Comparison of ENCODE assay signal across 20 cellular contexts in the genomic region with DNA sequence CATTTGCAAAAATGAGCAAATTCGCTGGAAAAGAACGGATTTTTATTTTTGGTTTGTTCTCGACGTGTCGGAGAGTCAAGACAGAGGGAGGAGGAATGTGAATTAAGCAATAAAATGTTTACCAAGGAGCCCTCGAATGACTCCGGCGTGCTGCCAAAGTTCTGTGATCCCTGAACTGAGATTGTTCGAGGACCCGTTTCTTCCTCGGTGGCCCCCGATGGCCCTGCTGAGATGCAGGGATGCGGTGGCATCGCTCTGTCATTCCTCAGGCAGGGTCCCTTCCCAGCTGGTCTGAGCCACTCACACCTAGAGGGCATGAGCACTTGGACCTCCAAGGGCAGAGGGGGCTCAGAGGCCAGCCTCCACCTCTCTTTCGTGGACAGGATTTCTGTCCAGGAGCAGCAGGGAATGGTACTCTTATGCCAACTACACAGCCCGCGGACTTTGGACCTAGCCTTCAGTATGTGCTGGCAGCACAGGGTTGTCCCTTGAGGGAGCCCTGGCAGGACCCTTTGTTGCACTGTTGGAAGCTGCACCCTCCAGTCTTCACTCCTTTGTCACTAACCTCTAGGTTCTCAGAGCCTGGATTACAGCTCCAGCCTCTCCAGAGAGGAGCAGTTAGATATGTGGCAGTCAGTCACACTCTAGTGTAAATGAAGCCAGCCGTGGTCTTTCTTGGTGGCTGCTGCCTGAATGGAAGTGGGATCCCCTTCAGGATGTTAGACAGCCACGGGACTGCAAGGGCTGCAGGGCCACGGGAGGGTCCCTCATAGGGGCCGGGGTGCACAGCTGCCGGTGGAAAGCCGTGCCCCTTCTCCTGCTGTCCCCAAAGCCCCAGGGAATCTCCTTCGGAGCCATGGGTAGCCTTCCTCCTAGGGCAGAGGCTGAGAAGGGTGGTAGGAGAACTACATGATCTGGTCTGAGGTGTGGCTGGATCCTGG.
A peak's percentile ranks its signal among the peaks of the same experiment; 100 is the strongest.
DNase-seq lines count a peak whose midpoint lies in the region; ATAC-seq and TF ChIP-seq lines count a peak whose summit lies in the region.
"Had no signal": no experiment of that assay in that cellular context is flagged by ENCODE, and none has a peak within 500 bp of the region (broad histone marks: within the 10 kb centered on the region; RNA-seq: fewer than 3 reads in every experiment).

No MANE protein-coding gene starts in this region.

- CTCF ChIA-PET in WTC11 (lab: Charles Lee), result interaction anchor here (0.6 kb wide), 1 partner anchor 189 kb away, joined by 3 read pairs; no protein-coding TSS in a partner anchor

- intact Hi-C loops in Right ventricle myocardium superior (cut with DNase I), result no loop called here
- intact Hi-C loops in Right ventricle myocardium inferior (cut with DNase I), result no loop called here
- intact Hi-C loops in heart right ventricle (cut with DNase I), result loop anchor here in 1 of 10 donors (10.0 kb wide), 1 partner anchor 106 kb away; the partner anchor contains the start of gene ANO1
- intact Hi-C loops in lower lobe of right lung (cut with DNase I), result no loop called here
- intact Hi-C loops in vagina (cut with DNase I), result no loop called here

- H3K4me3 ChIP-seq in heart right ventricle (no peak overlapping the region), lower lobe of right lung (no peak overlapping the region), vagina (no peak overlapping the region)
- H3K4me3 ChIP-seq: stomach had no signal

- H3K9me3 ChIP-seq in heart right ventricle, result no peaks in the 10 kb centered on the region
- H3K9me3 ChIP-seq in lower lobe of right lung, result no peaks in the 10 kb centered on the region
- no peaks in the 10 kb centered on the region for H3K9me3 ChIP-seq in vagina
- H3K9me3 ChIP-seq: stomach had no signal

- no peak overlapping the region for H3K27ac Mint-ChIP-seq in WTC11
- H3K27ac Mint-ChIP-seq: activated CD4-positive, alpha-beta T cell treated with anti-CD3 and anti-CD28 coated beads, Interleukin-2, amount 10 ng/mL, durations not matched to agents 24 days and 14 days; B cell; T-helper 17 cell had no signal

- H3K4me1 ChIP-seq in heart right ventricle (peaks cover 0 to 8% (median 0%) of the 10 kb centered on the region in 9 donors), lower lobe of right lung (peaks cover 23% of the 10 kb centered on the region), vagina (no peaks in the 10 kb centered on the region)

- DNase-seq in Right ventricle myocardium superior (peak; percentile 57), Right ventricle myocardium inferior (ENCODE audit: missing footprints) (no peak), heart right ventricle (peak in 1 of 2 donors; percentile 55), lower lobe of right lung (peak; percentile 72), WTC11 (ENCODE audit: low spot score) (no peak), vagina (ENCODE audit: extremely low spot score in 2 of 2) (no peak), activated gamma-delta T cell (lab: John Stamatoyannopoulos, UW) (no peak)
- DNase-seq: activated CD4-positive, alpha-beta T cell treated with anti-CD3 and anti-CD28 coated beads, Interleukin-2, amount 10 ng/mL, durations not matched to agents 24 days and 14 days; activated naive CD4-positive, alpha-beta T cell treated with anti-CD3 and anti-CD28 coated beads, Interleukin-2, amount 50 U/mL, for 16 hours; central memory CD4-positive, alpha-beta T cell; head of caudate nucleus; NCI-H1092; NCI-H187; NCI-H526; stomach; T-helper 17 cell; trophoblast cell had no signal

- H3K27me3 Mint-ChIP-seq in WTC11 (ENCODE audit: low read depth), result no peaks in the 10 kb centered on the region; the same call in 1 of the 2 replicates

- H3K36me3 Mint-ChIP-seq in WTC11, result no peaks in the 10 kb centered on the region

- H3K27me3 ChIP-seq in heart right ventricle, result peaks cover 0 to 29% (median 9%) of the 10 kb centered on the region in 7 donors
- H3K27me3 ChIP-seq in lower lobe of right lung (ENCODE audit: low read depth), result no peaks in the 10 kb centered on the region
- no peaks in the 10 kb centered on the region for H3K27me3 ChIP-seq in vagina

- no peak overlapping the region for H3K4me3 Mint-ChIP-seq in WTC11
- H3K4me3 Mint-ChIP-seq: T-helper 17 cell had no signal

- WGBS in heart right ventricle, 2 donors, result 80 to 84% methylated on average over 24 of the region's 24 CpGs

- ATAC-seq in Right ventricle myocardium superior (ENCODE audit: poor library complexity) (no peak), Right ventricle myocardium inferior (no peak), heart right ventricle (peak in 5 of 8 donors; percentile 14 to 37 (median 23)), lower lobe of right lung (peak; percentile 24 to 35), WTC11 (no peak), HG03342 (IDR thresholded peaks at IDR 0.05; ENCODE audit: unreplicated experiment) (no peak)
- ATAC-seq: left colon, T-helper 17 cell had no signal

- TF ChIP-seq CTCF in heart right ventricle (IDR thresholded peaks at IDR 0.05) (no peak), lower lobe of right lung (IDR thresholded peaks at IDR 0.05) (no peak), WTC11 (IDR thresholded peaks at IDR 0.05) (no peak), vagina (IDR thresholded peaks at IDR 0.05) (no peak)

- H3K4me1 Mint-ChIP-seq in WTC11, result peaks cover 41% of the 10 kb centered on the region
- H3K4me1 Mint-ChIP-seq: T-helper 17 cell had no signal

- H3K9me3 Mint-ChIP-seq in WTC11, result no peaks in the 10 kb centered on the region
- H3K9me3 Mint-ChIP-seq: activated CD4-positive, alpha-beta T cell treated with anti-CD3 and anti-CD28 coated beads, Interleukin-2, amount 10 ng/mL, durations not matched to agents 24 days and 14 days had no signal

- TF ChIP-seq POLR2A in vagina (IDR thresholded peaks at IDR 0.05), result no peak

- H3K27ac ChIP-seq in heart right ventricle, result peak overlapping the region in 6 of 10 donors; percentile 2 to 62 (median 48)
- peak overlapping the region; percentile 65 for H3K27ac ChIP-seq in lower lobe of right lung
- no peak overlapping the region for H3K27ac ChIP-seq in vagina
- H3K27ac ChIP-seq: stomach had no signal

- POLR2A ChIA-PET in WTC11 (lab: Charles Lee), result no interaction called here

- no peaks in the 10 kb centered on the region for H3K36me3 ChIP-seq in heart right ventricle
- H3K36me3 ChIP-seq in lower lobe of right lung, result no peaks in the 10 kb centered on the region
- no peaks in the 10 kb centered on the region for H3K36me3 ChIP-seq in vagina
- H3K36me3 ChIP-seq: stomach had no signal

TF ChIP-seq in WTC11, 78 proteins besides CTCF, POLR2A, EP300 and RAD21 (continues in another document):
- TF ChIP-seq ZNF512 (CRISPR knock-in tag; IDR thresholded peaks at IDR 0.05; ENCODE audit: borderline replicate concordance) (no peak), MYBL2 (CRISPR knock-in tag; IDR thresholded peaks at IDR 0.05) (no peak), SMAD4 (CRISPR knock-in tag; IDR thresholded peaks at IDR 0.05) (no peak), HMGA2 (CRISPR knock-in tag; IDR thresholded peaks at IDR 0.05) (no peak), ZNF532 (CRISPR knock-in tag; IDR thresholded peaks at IDR 0.05; ENCODE audit: borderline replicate concordance) (no peak)
- TF ChIP-seq, protein P1, sequence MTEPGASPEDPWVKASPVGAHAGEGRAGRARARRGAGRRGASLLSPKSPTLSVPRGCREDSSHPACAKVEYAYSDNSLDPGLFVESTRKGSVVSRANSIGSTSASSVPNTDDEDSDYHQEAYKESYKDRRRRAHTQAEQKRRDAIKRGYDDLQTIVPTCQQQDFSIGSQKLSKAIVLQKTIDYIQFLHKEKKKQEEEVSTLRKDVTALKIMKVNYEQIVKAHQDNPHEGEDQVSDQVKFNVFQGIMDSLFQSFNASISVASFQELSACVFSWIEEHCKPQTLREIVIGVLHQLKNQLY (CRISPR knock-in tag; IDR thresholded peaks at IDR 0.05), result no peak

Comparison
In these comparisons a context has a peak if more than half of its experiments do, and no peak if none do; other contexts are left out.
1. ATAC-seq: peak in heart right ventricle (5 of 8) and lower lobe of right lung (2 of 2); none in Right ventricle myocardium superior (single experiment), Right ventricle myocardium inferior (single experiment), WTC11 (single experiment) and HG03342 (single experiment).
2. DNase-seq: peak in Right ventricle myocardium superior (single experiment) and lower lobe of right lung (single experiment); none in Right ventricle myocardium inferior (single experiment), WTC11 (single experiment), vagina (0 of 2) and activated gamma-delta T cell (single experiment).